29 cellular contexts compared by ENCODE assay signal in genomic region chr19:54400913-54401312, GRCh38. TPM values are rescaled to one million over a fixed set of nuclear protein-coding genes. Genes with fewer than 3 reads are reported as not detected.
DNase-seq lines count a peak whose midpoint lies in the region; ATAC-seq lines count a peak whose summit lies in the region.
"Had no signal": no experiment of that assay in that cellular context is flagged by ENCODE, and none has a peak within 500 bp of the region (broad histone marks: within the 10 kb centered on the region; RNA-seq: fewer than 3 reads in every experiment).

No MANE protein-coding gene starts in this region.

- intact Hi-C loops in Right ventricle myocardium superior (cut with DNase I) = no loop called here

- ATAC-seq in GM18909 (IDR thresholded peaks at IDR 0.05; ENCODE audit: poor library complexity, unreplicated experiment) (no peak), Right ventricle myocardium superior (ENCODE audit: poor library complexity) (no peak)
- ATAC-seq: A549; CD8-positive, alpha-beta T cell had no signal

- DNase-seq in putamen (ENCODE audit: low spot score) (peak; percentile 62), superior temporal gyrus (ENCODE audit: extremely low spot score) (peak; percentile 1), Right ventricle myocardium superior (no peak)
- DNase-seq: 8988T; ACHN; AML-193; BE2C; C1 segment of cervical spinal cord; Caco-2; Calu3; CD4-positive, alpha-beta memory T cell; CD4-positive, alpha-beta T cell; CD4-positive, CD25-positive, alpha-beta regulatory T cell; CD8-positive, alpha-beta memory T cell; CD8-positive, alpha-beta T cell; COR-L47; DMS 273 treated with DMSO at 0.1 percent for 48 hours; DMS153; DMS53; DMS79; DMS79 treated with DMSO at 0.1 percent for 48 hours; DND-41; EL had no signal

RNA-seq across cellular contexts. Expression of gene TTYH1, which starts 14.4 kb away (rescaled TPM):
- 1.5 TPM for total RNA-seq in Right ventricle myocardium superior
- total RNA-seq: A172; B cell; Caco-2; CD4-positive, alpha-beta memory T cell; CD4-positive, alpha-beta T cell; CD4-positive, CD25-positive, alpha-beta regulatory T cell; CD8-positive, alpha-beta T cell; Daoy had no signal

RNA-seq across cellular contexts. Expression of gene LAIR1, which starts 36.2 kb away (rescaled TPM):
- 6.3 TPM for total RNA-seq in Right ventricle myocardium superior
- total RNA-seq: A172, A673, Caco-2, Daoy had no signal

RNA-seq across cellular contexts. Expression of gene LENG8, which starts 48.1 kb away (rescaled TPM):
- 56.0 TPM for total RNA-seq in Right ventricle myocardium superior
